In the genomic region with DNA sequence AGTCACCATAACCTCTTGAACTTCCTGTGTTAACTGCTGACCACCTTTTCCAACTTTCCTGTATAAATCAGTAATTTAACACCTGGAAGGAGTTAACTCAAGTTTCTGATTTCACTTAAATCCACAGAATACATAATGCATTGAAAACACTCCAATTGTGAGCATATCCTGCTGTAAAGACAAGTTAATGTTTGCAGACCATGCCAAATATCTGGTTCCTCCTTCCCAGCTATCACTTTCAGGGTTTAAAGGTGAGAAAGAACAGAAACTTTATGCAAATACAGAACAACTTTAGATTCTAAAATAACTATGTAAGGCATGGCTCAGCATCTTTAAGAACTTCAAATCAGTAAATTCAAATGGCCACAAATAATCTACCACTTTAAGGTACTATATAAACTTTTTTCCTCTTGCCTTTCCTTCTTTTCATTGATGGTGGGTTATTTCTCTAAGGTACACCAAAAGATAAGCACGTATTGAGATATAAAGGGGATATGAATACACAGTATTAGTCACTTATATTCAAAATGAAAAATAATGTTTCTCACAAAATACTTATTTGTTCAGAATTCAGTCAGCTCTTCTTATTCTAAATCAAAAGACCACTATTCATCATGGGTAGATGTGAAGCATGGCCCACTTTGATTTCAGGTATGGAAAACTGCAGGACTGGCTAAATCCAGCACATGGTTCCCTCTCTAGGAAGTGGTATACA, we compare ENCODE assay signal across 17 cellular contexts. TPM values are rescaled to one million over a fixed set of nuclear protein-coding genes. Genes with fewer than 3 reads are reported as not detected.
A peak's percentile ranks its signal among the peaks of the same experiment; 100 is the strongest.
DNase-seq lines count a peak whose midpoint lies in the region; ATAC-seq and TF ChIP-seq lines count a peak whose summit lies in the region.
"Had no signal": no experiment of that assay in that cellular context is flagged by ENCODE, and none has a peak within 500 bp of the region (broad histone marks: within the 10 kb centered on the region; RNA-seq: fewer than 3 reads in every experiment).

No MANE protein-coding gene starts in this region.

- ATAC-seq in GM18909 (IDR thresholded peaks at IDR 0.05; ENCODE audit: poor library complexity, unreplicated experiment) (peak; percentile 88), GM21723 (IDR thresholded peaks at IDR 0.05; ENCODE audit: unreplicated experiment) (peak; percentile 71), HG03135 (IDR thresholded peaks at IDR 0.05; ENCODE audit: unreplicated experiment) (peak; percentile 76)
- ATAC-seq in effector memory CD8-positive, alpha-beta T cell (replicated peaks): no peak

- H3K9me3 ChIP-seq in neural progenitor cell (ENCODE audit: low read depth): peaks cover 7% of the 10 kb centered on the region
- H3K9me3 ChIP-seq: adrenal gland, suprapubic skin had no signal

- no peak overlapping the region for H3K4me3 Mint-ChIP-seq in effector memory CD8-positive, alpha-beta T cell
- H3K4me3 Mint-ChIP-seq in neural progenitor cell: no peak overlapping the region
- H3K4me3 Mint-ChIP-seq: T-helper 1 cell treated with Interleukin-12 subunit alpha and Interleukin-12 subunit beta and Interleukin-4 antibody, amounts not matched to agents 30 μg/mL and 1 μg/mL, for 36 hours had no signal

- H3K27ac ChIP-seq in neural progenitor cell: no peak overlapping the region
- H3K27ac ChIP-seq: adrenal gland, parathyroid adenoma, suprapubic skin had no signal

- no peak overlapping the region for H3K4me2 ChIP-seq in neural progenitor cell

- H3K4me3 ChIP-seq in neural progenitor cell: no peak overlapping the region
- H3K4me3 ChIP-seq: adrenal gland, suprapubic skin had no signal

- no peaks in the 10 kb centered on the region for H3K9me3 Mint-ChIP-seq in effector memory CD8-positive, alpha-beta T cell
- peaks cover 8% of the 10 kb centered on the region for H3K9me3 Mint-ChIP-seq in neural progenitor cell
- H3K9me3 Mint-ChIP-seq: T-helper 1 cell treated with Interleukin-12 subunit alpha and Interleukin-12 subunit beta and Interleukin-4 antibody, amounts not matched to agents 30 μg/mL and 1 μg/mL, for 36 hours had no signal

- no peaks in the 10 kb centered on the region for H3K27me3 ChIP-seq in neural progenitor cell

- H3K4me1 ChIP-seq in neural progenitor cell: no peaks in the 10 kb centered on the region
- H3K4me1 ChIP-seq: adrenal gland, parathyroid adenoma, suprapubic skin had no signal

- H4K20me1 ChIP-seq in neural progenitor cell (ENCODE audit: low read depth): no peaks in the 10 kb centered on the region

- H3K4me1 Mint-ChIP-seq in effector memory CD8-positive, alpha-beta T cell (ENCODE audit: low read depth in 2 of 2): no peaks in the 10 kb centered on the region
- no peaks in the 10 kb centered on the region for H3K4me1 Mint-ChIP-seq in neural progenitor cell
- H3K4me1 Mint-ChIP-seq: CD8-positive, alpha-beta memory T cell had no signal

- H2AFZ ChIP-seq in neural progenitor cell (replicated peaks): no peak overlapping the region
- H2AFZ ChIP-seq: parathyroid adenoma had no signal

- TF ChIP-seq CTCF in neural progenitor cell (IDR thresholded peaks at IDR 0.05): no peak

- no peaks in the 10 kb centered on the region for H3K36me3 ChIP-seq in neural progenitor cell
- H3K36me3 ChIP-seq: adrenal gland, suprapubic skin had no signal

- no peaks in the 10 kb centered on the region for H3F3A ChIP-seq in neural progenitor cell (ENCODE audit: low read depth)

- DNase-seq in left kidney (ENCODE audit: low read depth, low spot score) (peak; percentile 49), T1000 (lab: John Stamatoyannopoulos, UW) (no peak), RPMI8226 (no peak), neural progenitor cell (ENCODE audit: low spot score) (no peak)
- DNase-seq in effector memory CD8-positive, alpha-beta T cell: no peak
- DNase-seq: adrenal gland; CD8-positive, alpha-beta memory T cell; NCI-H1417 treated with DMSO at 0.1 percent for 48 hours; stimulated activated CD4-positive, alpha-beta T cell treated with anti-CD3 and anti-CD28 coated beads, Interleukin-4, amount 100 ng/mL, for 4 hours had no signal

- peaks cover 7 to 9% of the 10 kb centered on the region in 2 donors for H3K27me3 Mint-ChIP-seq in effector memory CD8-positive, alpha-beta T cell
- H3K27me3 Mint-ChIP-seq in neural progenitor cell (ENCODE audit: insufficient read depth, low read depth): no peaks in the 10 kb centered on the region

- no peak overlapping the region for H3K27ac Mint-ChIP-seq in effector memory CD8-positive, alpha-beta T cell
- no peak overlapping the region for H3K27ac Mint-ChIP-seq in neural progenitor cell
- H3K27ac Mint-ChIP-seq: CD8-positive, alpha-beta memory T cell; T-helper 1 cell treated with Interleukin-12 subunit alpha and Interleukin-12 subunit beta and Interleukin-4 antibody, amounts not matched to agents 30 μg/mL and 1 μg/mL, for 36 hours had no signal

- no peak overlapping the region for H3K9ac ChIP-seq in neural progenitor cell
- H3K9ac ChIP-seq: parathyroid adenoma had no signal

- no peaks in the 10 kb centered on the region for H3K36me3 Mint-ChIP-seq in effector memory CD8-positive, alpha-beta T cell (ENCODE audit: insufficient read depth)
- no peaks in the 10 kb centered on the region for H3K36me3 Mint-ChIP-seq in neural progenitor cell

- H3K79me2 ChIP-seq in neural progenitor cell (ENCODE audit: low read depth): no peaks in the 10 kb centered on the region
- H3K79me2 ChIP-seq: parathyroid adenoma had no signal

RNA-seq across cellular contexts. Expression of a gene that starts 6.6 kb away (rescaled TPM):
- total RNA-seq in neural progenitor cell (ENCODE audit: low replicate concordance): 0.06 and 0.17 TPM in 2 replicates
- total RNA-seq: CD8-positive, alpha-beta memory T cell; HT1080; liver; suprapubic skin had no signal
